In genomic region chr7:135662373-135663114, GRCh38 we compare ENCODE assay signal across 8 cellular contexts. TPM values are rescaled to one million over a fixed set of nuclear protein-coding genes. Genes with fewer than 3 reads are reported as not detected.
A peak's percentile ranks its signal among the peaks of the same experiment; 100 is the strongest.
DNase-seq lines count a peak whose midpoint lies in the region; ATAC-seq and TF ChIP-seq lines count a peak whose summit lies in the region.

TSS of gene STMP1 (plus strand) at chr7:135662514.

- WGBS in hepatocyte (ENCODE audit: low lambda C conversion rate, missing lambda C conversion rate) = under 1% methylated on average over 59 of the region's 60 CpGs

- peak within 1 kb of the TSS; percentile 97 for H2AFZ ChIP-seq in hepatocyte

- peak; percentile 86 to 91 for DNase-seq in SHP77 (lab: John Stamatoyannopoulos, UW)
- no peak for DNase-seq in SHP77 treated with DMSO at 0.1 percent for 48 hours (lab: John Stamatoyannopoulos, UW)
- DNase-seq in NCI-H2029 treated with DMSO at 0.1 percent for 48 hours (lab: John Stamatoyannopoulos, UW) = peak; percentile 86
- peak; percentile 85 for DNase-seq in T1000 (lab: John Stamatoyannopoulos, UW)
- peak; percentile 98 for DNase-seq in astrocyte of the hippocampus (ENCODE audit: low read depth, low spot score)
- DNase-seq in hepatocyte (ENCODE audit: low spot score) = peak; percentile 99
- peak; percentile 99 for DNase-seq in retina

- H4K20me1 ChIP-seq in hepatocyte (ENCODE audit: insufficient read depth, poor library complexity, severe bottlenecking) = no peaks in the 10 kb centered on the region

- peak within 1 kb of the TSS; percentile 83 for H3K4me3 ChIP-seq in hepatocyte

- H3K27me3 ChIP-seq in hepatocyte = no peaks in the 10 kb centered on the region

- no peaks in the 10 kb centered on the region for H3K9me2 ChIP-seq in hepatocyte (replicated peaks; ENCODE audit: insufficient read depth)

- peak within 1 kb of the TSS; percentile 97 for H3K27ac ChIP-seq in hepatocyte

- H3K4me2 ChIP-seq in hepatocyte = peak within 1 kb of the TSS; percentile 86

- H3K4me1 ChIP-seq in hepatocyte (ENCODE audit: insufficient read depth) = peaks cover 14% of the 10 kb centered on the region

- no peaks in the 10 kb centered on the region for H3K9me3 ChIP-seq in hepatocyte (ENCODE audit: low read depth)

- peak; percentile 69 for TF ChIP-seq CTCF in hepatocyte (IDR thresholded peaks at IDR 0.05; ENCODE audit: poor library complexity)

- H3K79me2 ChIP-seq in hepatocyte = peaks cover 50% of the 10 kb centered on the region

- ATAC-seq in HG03025 (IDR thresholded peaks at IDR 0.05; ENCODE audit: low FRiP score, unreplicated experiment) = peak; percentile 91

- no peaks in the 10 kb centered on the region for H3K36me3 ChIP-seq in hepatocyte (replicated peaks; ENCODE audit: insufficient read depth, low read depth)

RNA-seq across cellular contexts. Expression of gene STMP1, which starts in this region (rescaled TPM):
- total RNA-seq in hepatocyte = 28.1 and 29.1 TPM in 2 replicates
- polyA plus RNA-seq in hepatocyte = 73.6 and 74.8 TPM in 2 replicates
